In genomic region chr4:169032194-169032593, GRCh38 we compare ENCODE assay signal across 20 cellular contexts.
"Had no signal": no experiment of that assay in that cellular context is flagged by ENCODE, and none has a peak within 500 bp of the region (broad histone marks: within the 10 kb centered on the region; RNA-seq: fewer than 3 reads in every experiment).

No MANE protein-coding gene starts in this region.

- DNase-seq: colonic mucosa; dermis blood vessel endothelial cell; esophagus squamous epithelium; foreskin fibroblast; glutamatergic neuron; left colon; natural killer cell; psoas muscle; retina; right lobe of liver; stimulated activated CD4-positive, alpha-beta T cell treated with anti-CD3 and anti-CD28 coated beads, Interleukin-4, amount 100 ng/mL, for 1 hour; stimulated activated CD8-positive, alpha-beta memory T cell treated with anti-CD3 and anti-CD28 coated beads, Interleukin-4, amount 100 ng/mL, for 48 hours; stimulated activated naive CD8-positive, alpha-beta T cell treated with anti-CD3 and anti-CD28 coated beads, Interleukin-15, Interleukin-2, amounts not matched to agents 100 U/mL and 50 U/mL, for 24 hours; upper lobe of left lung had no signal

- H3K4me3 ChIP-seq: colonic mucosa, esophagus squamous epithelium, gastroesophageal sphincter, psoas muscle, right lobe of liver, suprapubic skin, thyroid gland, upper lobe of left lung, vagina had no signal

- H3K9me3 Mint-ChIP-seq: natural killer cell; stimulated activated effector memory CD8-positive, alpha-beta T cell treated with anti-CD3 and anti-CD28 coated beads, Interleukin-12 subunit alpha, Interleukin-12 subunit beta, amount 100 ng/mL, for 72 hours had no signal

- ATAC-seq: gastroesophageal sphincter; left colon; natural killer cell; psoas muscle; stimulated activated effector memory CD8-positive, alpha-beta T cell treated with anti-CD3 and anti-CD28 coated beads, Interleukin-12 subunit alpha, Interleukin-12 subunit beta, amount 100 ng/mL, for 72 hours; stimulated activated naive CD8-positive, alpha-beta T cell treated with anti-CD3 and anti-CD28 coated beads, Interleukin-15, Interleukin-2, amounts not matched to agents 100 U/mL and 50 U/mL, for 24 hours had no signal

- H3K36me3 Mint-ChIP-seq: natural killer cell; stimulated activated effector memory CD8-positive, alpha-beta T cell treated with anti-CD3 and anti-CD28 coated beads, Interleukin-12 subunit alpha, Interleukin-12 subunit beta, amount 100 ng/mL, for 72 hours had no signal

- H3K4me1 Mint-ChIP-seq: stimulated activated effector memory CD8-positive, alpha-beta T cell treated with anti-CD3 and anti-CD28 coated beads, Interleukin-12 subunit alpha, Interleukin-12 subunit beta, amount 100 ng/mL, for 72 hours had no signal

- H3K27ac ChIP-seq: colonic mucosa, esophagus squamous epithelium, gastroesophageal sphincter, neutrophil, psoas muscle, right lobe of liver, suprapubic skin, thyroid gland, upper lobe of left lung, vagina had no signal

- H3K27me3 ChIP-seq: colonic mucosa, esophagus squamous epithelium, gastroesophageal sphincter, neutrophil, right lobe of liver, suprapubic skin, thyroid gland, upper lobe of left lung, vagina had no signal

- H3K36me3 ChIP-seq: colonic mucosa, esophagus squamous epithelium, gastroesophageal sphincter, neutrophil, right lobe of liver, suprapubic skin, thyroid gland, upper lobe of left lung, vagina had no signal

- H3K27ac Mint-ChIP-seq: natural killer cell; stimulated activated effector memory CD8-positive, alpha-beta T cell treated with anti-CD3 and anti-CD28 coated beads, Interleukin-12 subunit alpha, Interleukin-12 subunit beta, amount 100 ng/mL, for 72 hours had no signal

- H3K4me3 Mint-ChIP-seq: natural killer cell; stimulated activated effector memory CD8-positive, alpha-beta T cell treated with anti-CD3 and anti-CD28 coated beads, Interleukin-12 subunit alpha, Interleukin-12 subunit beta, amount 100 ng/mL, for 72 hours had no signal

- H3K9me3 ChIP-seq: colonic mucosa, esophagus squamous epithelium, gastroesophageal sphincter, neutrophil, psoas muscle, right lobe of liver, suprapubic skin, thyroid gland, upper lobe of left lung, vagina had no signal

- H3K4me1 ChIP-seq: colonic mucosa, gastroesophageal sphincter, psoas muscle, right lobe of liver, upper lobe of left lung, vagina had no signal
